16 cellular contexts compared by ENCODE assay signal in the genomic region with DNA sequence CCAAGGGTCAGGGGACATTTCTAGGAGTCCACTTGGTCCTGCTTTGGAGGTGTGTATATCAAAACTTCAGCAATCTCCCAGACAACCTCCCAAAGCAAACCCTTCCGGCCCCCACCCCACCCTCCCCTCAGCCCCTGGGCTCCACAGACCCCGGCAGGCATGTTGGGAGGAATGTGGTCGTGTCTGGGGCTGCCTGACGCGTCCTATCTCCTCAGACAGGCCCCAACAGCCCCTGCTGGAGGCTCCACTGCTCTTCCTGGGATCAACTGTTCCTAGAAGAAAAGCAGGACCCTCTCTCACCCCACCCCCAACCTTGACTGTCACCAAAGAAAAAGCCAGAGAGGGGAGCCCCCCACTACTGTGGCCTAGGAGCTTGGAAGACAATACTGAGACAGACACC. TPM values are rescaled to one million over a fixed set of nuclear protein-coding genes. Genes with fewer than 3 reads are reported as not detected.
"Had no signal": no experiment of that assay in that cellular context is flagged by ENCODE, and none has a peak within 500 bp of the region (broad histone marks: within the 10 kb centered on the region; RNA-seq: fewer than 3 reads in every experiment).

No MANE protein-coding gene starts in this region.

RNA-seq across cellular contexts. Expression of a gene that starts 28.1 kb away (rescaled TPM):
- total RNA-seq: activated B cell treated with CpG ODN at 0.5 μM for 24 hours; activated CD4-positive, alpha-beta memory T cell treated with anti-CD3 and anti-CD28 coated beads for 36 hours; activated CD4-positive, alpha-beta T cell treated with anti-CD3 and anti-CD28 coated beads, Interleukin-2, amount 10 ng/mL, durations not matched to agents 24 days and 14 days; activated CD8-positive, alpha-beta memory T cell treated with anti-CD3 and anti-CD28 coated beads for 36 hours; activated CD8-positive, alpha-beta T cell treated with anti-CD3 and anti-CD28 coated beads for 36 hours; activated naive CD4-positive, alpha-beta T cell treated with anti-CD3 and anti-CD28 coated beads for 36 hours; activated naive CD4-positive, alpha-beta T cell treated with anti-CD3 and anti-CD28 coated beads, Interleukin-2, amount 50 U/mL, for 72 hours; activated naive CD8-positive, alpha-beta T cell treated with anti-CD3 and anti-CD28 coated beads for 36 hours; activated T-cell treated with anti-CD3 and anti-CD28 coated beads, Interleukin-2, amount 50 U/mL, for 4 hours; activated T-cell treated with anti-CD3 and anti-CD28 coated beads, Interleukin-2, amount 50 U/mL, for 72 hours; activated T-helper 1 cell treated with anti-CD3 and anti-CD28 coated beads, Interleukin-12 subunit alpha, Interleukin-12 subunit beta, Interleukin-2, Interleukin-4 antibody, amounts not matched to agents 30 ng/mL and 10 ng/mL and 1 ng/mL, durations not matched to agents 14 hours and 24 hours and 36 hours; activated T-helper 17 cell treated with anti-CD3 and anti-CD28 coated beads, Interleukin-2, amount 50 U/mL, for 72 hours; adrenal gland; astrocyte; body of pancreas; cardiac muscle cell had no signal
- polyA plus RNA-seq: cardiac muscle cell had no signal
